Comparison of ENCODE assay signal across 11 cellular contexts in genomic region chr17:57862410-57862989, GRCh38. TPM values are rescaled to one million over a fixed set of nuclear protein-coding genes. Genes with fewer than 3 reads are reported as not detected.
DNase-seq lines count a peak whose midpoint lies in the region; ATAC-seq and TF ChIP-seq lines count a peak whose summit lies in the region.
"Had no signal": no experiment of that assay in that cellular context is flagged by ENCODE, and none has a peak within 500 bp of the region (broad histone marks: within the 10 kb centered on the region; RNA-seq: fewer than 3 reads in every experiment).

No MANE protein-coding gene starts in this region.

- H3K36me3 Mint-ChIP-seq in CD14-positive monocyte, result peaks cover 29 to 42% of the 10 kb centered on the region in 2 donors
- peaks cover 0 to 8% (median 0%) of the 10 kb centered on the region in 3 donors for H3K36me3 Mint-ChIP-seq in immature natural killer cell

- peak overlapping the region; percentile 69; the same call in 1 of the 2 replicates for H3K23ac ChIP-seq in IMR-90 (ENCODE audit: low read depth, low read length)

- in situ Hi-C loops in IMR-90 (cut with MboI; ENCODE audit: low sequenced_read_pairs), result loop anchor here (25.0 kb wide), 1 partner anchor 475 kb away; the partner anchor contains the start of gene TSPOAP1

- TF ChIP-seq POLR2A in IMR-90 (IDR thresholded peaks at IDR 0.05; ENCODE audit: low read depth, low read length) (no peak), esophagus squamous epithelium (IDR thresholded peaks at IDR 0.05) (no peak)

- no peak overlapping the region; the same call in 1 of the 2 replicates for H2BK20ac ChIP-seq in IMR-90 (ENCODE audit: low read depth, low read length)

- DNase-seq in CD14-positive monocyte (ENCODE audit: low spot score), result no peak
- DNase-seq in IMR-90, result no peak
- no peak for DNase-seq in esophagus squamous epithelium (lab: John Stamatoyannopoulos, UW)
- no peak for DNase-seq in immature natural killer cell
- no peak for DNase-seq in COLO668 (lab: John Stamatoyannopoulos, UW; ENCODE audit: unreplicated experiment)
- no peak for DNase-seq in DMS79 treated with DMSO at 0.1 percent for 48 hours (lab: John Stamatoyannopoulos, UW)
- DNase-seq: NCI-H1436 treated with DMSO at 0.1 percent for 48 hours had no signal

- H3K4me1 Mint-ChIP-seq in CD14-positive monocyte (peaks cover 28% of the 10 kb centered on the region), immature natural killer cell (peaks cover 5 to 9% of the 10 kb centered on the region in 2 donors)

- no peaks in the 10 kb centered on the region for H4K20me1 ChIP-seq in IMR-90 (ENCODE audit: insufficient read depth, low read length)

- no peak for TF ChIP-seq RAD21 in IMR-90 (IDR thresholded peaks at IDR 0.05; ENCODE audit: low read length)

- 0 out of 2 replicates have a peak overlapping the region, but pooled peaks have one; percentile 63 for H3K9ac ChIP-seq in IMR-90 (ENCODE audit: low read depth, low read length)
- H3K9ac ChIP-seq in parathyroid adenoma, result no peak overlapping the region

- H3K79me1 ChIP-seq in IMR-90 (ENCODE audit: low read depth in 1 of 2, low read length in 2 of 2), result peaks cover 6 to 14% of the 10 kb centered on the region in 2 experiments; a peak in 3 of 4 replicates

- H3K56ac ChIP-seq in IMR-90 (ENCODE audit: extremely low read depth, insufficient read depth, low read length), result no peak overlapping the region

- TF ChIP-seq CTCF in CD14-positive monocyte (IDR thresholded peaks at IDR 0.05) (no peak), IMR-90 (conservative IDR thresholded peaks at IDR 0.05; ENCODE audit: low read depth, low read length) (no peak), esophagus squamous epithelium (IDR thresholded peaks at IDR 0.05) (no peak), parathyroid adenoma (IDR thresholded peaks at IDR 0.05) (no peak)

- H3K79me2 ChIP-seq in parathyroid adenoma, result no peaks in the 10 kb centered on the region

- H3K4me3 Mint-ChIP-seq in CD14-positive monocyte (peak overlapping the region; percentile 68 to 83), immature natural killer cell (no peak overlapping the region)

- H3K4me1 ChIP-seq in IMR-90 (ENCODE audit: control insufficient read depth, insufficient read depth, low read length) (peaks cover 23% of the 10 kb centered on the region), esophagus squamous epithelium (peaks cover 30 to 60% (median 39%) of the 10 kb centered on the region in 3 donors), parathyroid adenoma (peaks cover 9% of the 10 kb centered on the region)

- no peak overlapping the region for H3K18ac ChIP-seq in IMR-90 (ENCODE audit: low read depth, low read length)

- H3K27ac ChIP-seq in IMR-90 (ENCODE audit: insufficient read depth, low read length) (peak overlapping the region; percentile 75; the same call in 1 of the 2 replicates), esophagus squamous epithelium (peak overlapping the region; percentile 77 to 89 (median 83)), parathyroid adenoma (peak overlapping the region; percentile 43)
- H3K27ac ChIP-seq: SK-N-MC had no signal

- H2BK120ac ChIP-seq in IMR-90 (ENCODE audit: low read depth, low read length), result peak overlapping the region; percentile 51

- peak overlapping the region; percentile 52; the same call in 1 of the 2 replicates for H3K4me2 ChIP-seq in IMR-90 (ENCODE audit: low read depth, low read length)
- peak overlapping the region; percentile 74 for H3K4me2 ChIP-seq in parathyroid adenoma (ENCODE audit: low read length)

- POLR2A ChIA-PET in IMR-90 (lab: Charles Lee; ENCODE audit: unreplicated experiment), result interaction anchor here (1.3 kb wide), 1 partner anchor 12 kb away, joined by 5 read pairs; no protein-coding TSS in a partner anchor

- H3K36me3 ChIP-seq in IMR-90 (ENCODE audit: control insufficient read depth, insufficient read depth, low read length) (peaks cover 14% of the 10 kb centered on the region), esophagus squamous epithelium (peaks cover 0 to 31% (median 0%) of the 10 kb centered on the region in 3 donors), parathyroid adenoma (ENCODE audit: control insufficient read depth, insufficient read depth, low read length) (no peaks in the 10 kb centered on the region)
- H3K36me3 ChIP-seq: pancreas had no signal

- H2AK9ac ChIP-seq in IMR-90 (replicated peaks; ENCODE audit: low read depth, low read length, poor library complexity), result peak overlapping the region; percentile 85

- H3K9me3 Mint-ChIP-seq in CD14-positive monocyte (peaks cover 0 to 2% (median 0%) of the 10 kb centered on the region in 7 donors), immature natural killer cell (peaks cover 0 to 5% (median 0%) of the 10 kb centered on the region in 6 donors)

- peak overlapping the region; percentile 69 for H3K4ac ChIP-seq in IMR-90 (ENCODE audit: low read depth, low read length)

- peaks cover 11 to 18% (median 14%) of the 10 kb centered on the region in 3 donors for H3K27me3 Mint-ChIP-seq in CD14-positive monocyte (ENCODE audit: low read depth in 3 of 3)
- H3K27me3 Mint-ChIP-seq in immature natural killer cell (ENCODE audit: low read depth in 3 of 3), result peaks cover 4 to 20% (median 14%) of the 10 kb centered on the region in 3 donors

- H3K14ac ChIP-seq in IMR-90 (replicated peaks; ENCODE audit: low read depth, low read length), result peak overlapping the region; percentile 70

- H3K27ac Mint-ChIP-seq in CD14-positive monocyte (no peak overlapping the region), immature natural killer cell (no peak overlapping the region)

- ATAC-seq in IMR-90 (ENCODE audit: low read depth) (no peak; the same call in 1 of the 2 replicates), GM19328 (IDR thresholded peaks at IDR 0.05; ENCODE audit: unreplicated experiment) (no peak)

- peak overlapping the region; percentile 13 for H2BK5ac ChIP-seq in IMR-90 (ENCODE audit: low read depth, low read length, poor library complexity, severe bottlenecking)

- BruUV-seq in IMR-90 (replicated peaks; lab: Mats Ljungman, UMichigan), result no TSS peak

- H3K27me3 ChIP-seq in IMR-90 (ENCODE audit: control insufficient read depth, insufficient read depth, low read length), result no peaks in the 10 kb centered on the region
- H3K27me3 ChIP-seq in esophagus squamous epithelium, result no peaks in the 10 kb centered on the region
- H3K27me3 ChIP-seq in parathyroid adenoma (ENCODE audit: control insufficient read depth, insufficient read depth, low read length), result no peaks in the 10 kb centered on the region
- H3K27me3 ChIP-seq: pancreas had no signal

- peak overlapping the region; percentile 23 to 84; a peak in 2 of 4 replicates for H4K8ac ChIP-seq in IMR-90 (ENCODE audit: low read depth in 2 of 2, low read length in 2 of 2)

- H2AFZ ChIP-seq in IMR-90 (replicated peaks; ENCODE audit: low read length, poor library complexity) (peak overlapping the region; percentile 87), parathyroid adenoma (peak overlapping the region; percentile 76)

- dilution Hi-C loops in IMR-90 (cut with HindIII; ENCODE audit: low sequenced_read_pairs, unreplicated experiment), result loop anchor here (25.0 kb wide), 1 partner anchor 125 kb away; the partner anchor contains the start of gene VEZF1

- peak overlapping the region; percentile 42; the same call in 1 of the 2 replicates for H4K5ac ChIP-seq in IMR-90 (ENCODE audit: low read depth, low read length)

- H3K9me3 ChIP-seq in IMR-90 (ENCODE audit: control insufficient read depth, insufficient read depth, low read length), result no peaks in the 10 kb centered on the region
- no peaks in the 10 kb centered on the region for H3K9me3 ChIP-seq in esophagus squamous epithelium
- no peaks in the 10 kb centered on the region for H3K9me3 ChIP-seq in parathyroid adenoma (ENCODE audit: control insufficient read depth, low read length)
- H3K9me3 ChIP-seq: pancreas had no signal

- H3K4me3 ChIP-seq in IMR-90 (ENCODE audit: insufficient read depth, low read depth, low read length) (no peak overlapping the region), esophagus squamous epithelium (peak overlapping the region; percentile 39 to 69 (median 45)), parathyroid adenoma (ENCODE audit: low read depth, low read length) (peak overlapping the region; percentile 46)
- H3K4me3 ChIP-seq: SK-N-MC had no signal

- H2AK5ac ChIP-seq in IMR-90 (ENCODE audit: low read depth, low read length), result peak overlapping the region; percentile 93

- CTCF ChIA-PET in IMR-90 (lab: Yijun Ruan, JAX), result interaction anchor here (0.9 kb wide), 1 partner anchor 137 kb away, joined by 6 read pairs; no protein-coding TSS in a partner anchor

- peak overlapping the region; percentile 79 for H4K91ac ChIP-seq in IMR-90 (ENCODE audit: insufficient read depth, low read depth, low read length)

- H3K9me1 ChIP-seq in IMR-90 (ENCODE audit: insufficient read depth, low read length), result peaks cover 6% of the 10 kb centered on the region

- WGBS in IMR-90 (ENCODE audit: extremely low coverage in 2 of 2, insufficient read length in 1 of 2), 2 experiments, result 20% methylated on average over 1 of the region's 8 CpGs; no CpG with 5 or more reads in 1 of the 2 experiments
- 62 to 69% methylated on average over 5 to 6 of the region's 8 CpGs for WGBS in esophagus squamous epithelium, 2 donors

- intact Hi-C loops in CD14-positive monocyte (cut with micrococcal nuclease), result loop anchor here in 1 of 2 donors (10.0 kb wide), 1 partner anchor 252 kb away; no protein-coding TSS in a partner anchor
- intact Hi-C loops in IMR-90 (cut with micrococcal nuclease), result no loop called here
- intact Hi-C loops in esophagus squamous epithelium (cut with DNase I), result loop anchor here (10.0 kb wide), 2 partner anchors 92 to 252 kb away; partner anchors contain the start of gene CUEDC1

- H2BK15ac ChIP-seq in IMR-90 (ENCODE audit: low read depth, low read length), result peak overlapping the region; percentile 29; the same call in 1 of the 3 replicates

TF ChIP-seq in IMR-90, 13 proteins besides CTCF, POLR2A, EP300 and RAD21 (continues in another document):
- TF ChIP-seq BHLHE40 (IDR thresholded peaks at IDR 0.05; ENCODE audit: low read depth, low read length), result no peak
- TF ChIP-seq USF2 (IDR thresholded peaks at IDR 0.05; ENCODE audit: low read depth, low read length), result no peak
- TF ChIP-seq MAZ (IDR thresholded peaks at IDR 0.05; ENCODE audit: borderline replicate concordance, low read depth, low read length), result no peak

RNA-seq across cellular contexts. Expression of gene MRPS23, which starts 12.7 kb away (rescaled TPM):
- polyA plus RNA-seq in CD14-positive monocyte (10 to 100 TPM; 32.7 to 40.6 TPM), IMR-90 (2012; rRNA removed) (22.1 and 23.5 TPM in 2 replicates), immature natural killer cell (10 to 100 TPM; 38.1 to 42.3 (median 40.5) TPM)
- total RNA-seq in IMR-90 (2012; rRNA removed) (37.3 and 41.7 TPM in 2 replicates), esophagus squamous epithelium (10 to 100 TPM in 3 of 4 donors, 1 to 10 TPM in 1; 9.9 to 25.2 (median 20.8) TPM)
- polyA plus RNA-seq in IMR-90 (2012; cell fraction: cytosol; rRNA removed), result 22.4 and 35.2 TPM in 2 replicates
- polyA plus RNA-seq in IMR-90 (2012; cell fraction: nucleus; rRNA removed; ENCODE audit: low replicate concordance), result 9.9 and 18.3 TPM in 2 replicates

Comparison
In these comparisons a context has a peak if more than half of its experiments do, and no peak if none do; other contexts are left out.
1. H3K4me3 Mint-ChIP-seq: peak in CD14-positive monocyte (2 of 2); none in immature natural killer cell (0 of 5).
2. Peak in every context shown above with its lines, with median percentiles within 50 percentile points of each other: H3K27ac ChIP-seq.